ENCODE assay signal across 16 cellular contexts in the genomic region with DNA sequence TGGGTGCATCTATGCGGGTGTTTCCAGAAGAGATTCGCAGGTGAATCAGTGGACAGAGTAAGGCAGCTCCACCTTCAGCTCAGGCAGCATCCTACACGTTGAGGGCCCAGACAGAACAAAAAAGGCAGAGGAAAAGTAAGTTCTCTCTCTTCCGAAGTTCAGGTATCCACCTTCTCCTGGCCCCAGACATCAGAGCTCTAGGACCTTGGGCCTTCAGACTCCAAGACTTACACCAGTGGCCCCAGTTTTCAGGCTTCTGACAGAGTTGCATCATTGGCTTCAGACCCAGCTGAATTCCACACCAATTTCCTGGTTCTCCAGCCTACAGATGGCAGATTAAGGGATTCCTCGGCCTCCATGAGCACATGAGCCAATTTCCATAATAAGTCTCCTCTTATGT.
DNase-seq lines count a peak whose midpoint lies in the region; ATAC-seq and TF ChIP-seq lines count a peak whose summit lies in the region.
"Had no signal": no experiment of that assay in that cellular context is flagged by ENCODE, and none has a peak within 500 bp of the region (broad histone marks: within the 10 kb centered on the region; RNA-seq: fewer than 3 reads in every experiment).

No MANE protein-coding gene starts in this region.

- ATAC-seq in heart right ventricle (no peak), GM21515 (IDR thresholded peaks at IDR 0.05; ENCODE audit: unreplicated experiment) (no peak)

- no peak overlapping the region for H3K4me3 ChIP-seq in vagina
- H3K4me3 ChIP-seq in heart right ventricle = no peak overlapping the region
- H3K4me3 ChIP-seq: BLaER1, GM23248 had no signal

- no peak for TF ChIP-seq CTCF in vagina (IDR thresholded peaks at IDR 0.05)
- TF ChIP-seq CTCF in heart right ventricle (IDR thresholded peaks at IDR 0.05) = no peak

- H3K36me3 ChIP-seq in vagina = no peaks in the 10 kb centered on the region
- no peaks in the 10 kb centered on the region for H3K36me3 ChIP-seq in heart right ventricle
- H3K36me3 ChIP-seq: BLaER1 had no signal

- H3K27me3 ChIP-seq in vagina (no peaks in the 10 kb centered on the region), heart right ventricle (peaks cover 0 to 65% (median 31%) of the 10 kb centered on the region in 7 donors)
- H3K27me3 ChIP-seq: BLaER1 had no signal

- no peaks in the 10 kb centered on the region for H3K9me3 ChIP-seq in vagina
- no peaks in the 10 kb centered on the region for H3K9me3 ChIP-seq in heart right ventricle
- H3K9me3 ChIP-seq: BLaER1, Caco-2 had no signal

- H3K27ac ChIP-seq in vagina (no peak overlapping the region), heart right ventricle (no peak overlapping the region)
- H3K27ac ChIP-seq: 22Rv1, BLaER1, GM23248 had no signal

- H3K4me1 ChIP-seq in vagina (no peaks in the 10 kb centered on the region), heart right ventricle (no peaks in the 10 kb centered on the region)
- H3K4me1 ChIP-seq: Caco-2 had no signal

- TF ChIP-seq POLR2A in vagina (IDR thresholded peaks at IDR 0.05) = no peak

- WGBS in heart right ventricle, 2 donors = 70 to 71% methylated on average over 5 of the region's 5 CpGs

- intact Hi-C loops in vagina (cut with DNase I) = no loop called here
- intact Hi-C loops in heart right ventricle (cut with DNase I) = loop anchor here in 2 of 10 donors (5.0 to 10.0 kb wide), 2 partner anchors 512 to 919 kb away; no protein-coding TSS in a partner anchor

- DNase-seq in NCI-H82 (lab: John Stamatoyannopoulos, UW) = peak; percentile 23
- DNase-seq in NCI-H82 treated with DMSO at 0.1 percent for 48 hours (lab: John Stamatoyannopoulos, UW; ENCODE audit: unreplicated experiment) = no peak
- DNase-seq in ecto neural progenitor cell (ENCODE audit: low spot score) = peak; percentile 18
- DNase-seq in mesenteric fat pad (ENCODE audit: low spot score) = peak; percentile 16
- peak; percentile 25 to 56 for DNase-seq in vagina (ENCODE audit: extremely low spot score in 2 of 2)
- DNase-seq in KG1 (lab: John Stamatoyannopoulos, UW) = no peak
- no peak for DNase-seq in heart right ventricle
- DNase-seq: AML-193; Caco-2; CD8-positive, alpha-beta memory T cell; DMS53; GF-D8; GM23248 had no signal

Comparison
In these comparisons a context has a peak if more than half of its experiments do, and no peak if none do; other contexts are left out.
1. DNase-seq: peak in NCI-H82 (single experiment), ecto neural progenitor cell (single experiment), mesenteric fat pad (single experiment) and vagina (2 of 2); none in NCI-H82 treated with DMSO at 0.1 percent for 48 hours (single experiment), KG1 (single experiment) and heart right ventricle (0 of 2).